ENCODE assay signal across 8 cellular contexts in the genomic region with DNA sequence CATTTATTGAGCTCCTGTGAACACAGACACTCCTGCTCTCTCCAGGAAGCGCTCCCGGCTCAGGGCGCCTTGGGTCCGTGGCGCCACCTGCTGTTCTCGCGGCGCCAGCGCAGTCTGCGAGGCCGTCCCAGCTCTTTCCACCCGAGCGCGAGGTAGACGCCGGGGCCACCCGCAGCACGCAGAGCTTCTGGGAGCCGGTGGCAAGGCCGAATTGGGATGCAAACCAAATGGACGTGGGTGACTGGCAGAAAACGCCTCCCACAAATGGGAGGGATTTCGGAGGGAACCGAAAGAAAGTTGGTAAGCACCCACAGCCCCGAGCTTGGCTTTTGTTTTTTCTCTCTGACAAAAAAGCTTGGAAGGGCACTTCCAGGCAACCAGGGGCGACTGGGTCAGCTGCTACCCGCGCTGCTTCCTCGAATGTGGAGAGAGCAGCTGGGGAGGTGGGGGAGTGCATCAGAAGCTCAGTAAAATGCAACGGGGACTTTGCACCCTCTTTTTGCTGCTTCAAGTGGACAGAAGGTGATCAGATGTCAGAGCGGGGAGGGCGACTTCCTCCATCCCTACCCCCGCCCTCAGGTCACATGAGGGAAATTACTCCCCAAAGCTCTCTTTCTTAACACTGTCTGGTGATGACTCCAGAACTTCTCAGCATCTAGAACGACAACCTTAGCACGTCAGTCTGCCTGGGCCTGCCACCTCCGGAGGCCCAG. TPM values are rescaled to one million over a fixed set of nuclear protein-coding genes. Genes with fewer than 3 reads are reported as not detected.
A peak's percentile ranks its signal among the peaks of the same experiment; 100 is the strongest.
DNase-seq lines count a peak whose midpoint lies in the region; ATAC-seq and TF ChIP-seq lines count a peak whose summit lies in the region.

No MANE protein-coding gene starts in this region.

- H3K4me1 ChIP-seq in HAP-1 = peaks cover 7% of the 10 kb centered on the region
- no peaks in the 10 kb centered on the region for H3K4me1 ChIP-seq in MM.1S (ENCODE audit: low read length)
- H3K4me1 ChIP-seq in parathyroid adenoma = no peaks in the 10 kb centered on the region

- H3K9me3 ChIP-seq in HAP-1 = no peaks in the 10 kb centered on the region
- H3K9me3 ChIP-seq in MM.1S (replicated peaks; ENCODE audit: insufficient read depth, low read length) = no peaks in the 10 kb centered on the region
- no peaks in the 10 kb centered on the region for H3K9me3 ChIP-seq in parathyroid adenoma (ENCODE audit: control insufficient read depth, low read length)

- ATAC-seq in Right ventricle myocardium superior (ENCODE audit: poor library complexity) = peak; percentile 98

- peak overlapping the region; percentile 31 for H3K4me3 ChIP-seq in HAP-1
- peak overlapping the region; percentile 57 for H3K4me3 ChIP-seq in MM.1S (ENCODE audit: low read length)
- H3K4me3 ChIP-seq in parathyroid adenoma (ENCODE audit: low read depth, low read length) = peak overlapping the region; percentile 43

- H2AFZ ChIP-seq in MM.1S (ENCODE audit: low read length) = peak overlapping the region; percentile 99
- peak overlapping the region; percentile 91 for H2AFZ ChIP-seq in parathyroid adenoma

- peak; percentile 95 for DNase-seq in GM03348 (ENCODE audit: low spot score)
- peak; percentile 79 to 86 for DNase-seq in HAP-1 (ENCODE audit: low spot score in 2 of 2)
- DNase-seq in MM.1S = peak; percentile 78
- peak; percentile 86 for DNase-seq in SKM-1 (lab: John Stamatoyannopoulos, UW; ENCODE audit: unreplicated experiment)
- DNase-seq in activated naive CD8-positive, alpha-beta T cell treated with anti-CD3 and anti-CD28 coated beads, Interleukin-2, amount 50 U/mL, for 16 hours (ENCODE audit: low read depth, low spot score) = peak; percentile 55
- DNase-seq in Right ventricle myocardium superior = peak; percentile 92
- DNase-seq in type B pancreatic cell (ENCODE audit: extremely low spot score, unreplicated experiment) = peak; percentile 89

- H3K4me2 ChIP-seq in MM.1S (ENCODE audit: low read depth, low read length) (peak overlapping the region; percentile 96), parathyroid adenoma (ENCODE audit: low read length) (peak overlapping the region; percentile 63)

- no peaks in the 10 kb centered on the region for H3K36me3 ChIP-seq in HAP-1 (replicated peaks)
- H3K36me3 ChIP-seq in MM.1S (replicated peaks; ENCODE audit: insufficient read depth, low read length) = no peaks in the 10 kb centered on the region
- H3K36me3 ChIP-seq in parathyroid adenoma (ENCODE audit: control insufficient read depth, insufficient read depth, low read length) = no peaks in the 10 kb centered on the region

- H3K27ac ChIP-seq in MM.1S (ENCODE audit: low read length) = peak overlapping the region; percentile 15; the same call in 1 of the 2 replicates
- H3K27ac ChIP-seq in parathyroid adenoma = peak overlapping the region; percentile 63

- peaks cover 6% of the 10 kb centered on the region; the same call in 1 of the 2 replicates for H3F3A ChIP-seq in MM.1S (ENCODE audit: insufficient read depth, low read length)

- H3K79me2 ChIP-seq in MM.1S (ENCODE audit: low read length) = no peaks in the 10 kb centered on the region
- H3K79me2 ChIP-seq in parathyroid adenoma = no peaks in the 10 kb centered on the region

- no peaks in the 10 kb centered on the region for H3K9me2 ChIP-seq in MM.1S (replicated peaks; ENCODE audit: insufficient read depth, low read length)

- in situ Hi-C loops in HAP-1 (cut with MboI; ENCODE audit: low sequenced_read_pairs) = loop anchor here (10.0 kb wide), 1 partner anchor 269 kb away; no protein-coding TSS in a partner anchor

- peaks cover 19% of the 10 kb centered on the region for H3K27me3 Mint-ChIP-seq in type B pancreatic cell

- peak overlapping the region; percentile 77 for H3K27ac Mint-ChIP-seq in type B pancreatic cell

- no peaks in the 10 kb centered on the region for H3K36me3 Mint-ChIP-seq in type B pancreatic cell

- no peaks in the 10 kb centered on the region for H3K9me3 Mint-ChIP-seq in type B pancreatic cell

- H3K27me3 ChIP-seq in HAP-1 (ENCODE audit: low read depth) (no peaks in the 10 kb centered on the region), MM.1S (replicated peaks; ENCODE audit: insufficient read depth, low read length) (no peaks in the 10 kb centered on the region), parathyroid adenoma (ENCODE audit: control insufficient read depth, insufficient read depth, low read length) (no peaks in the 10 kb centered on the region)

- H3K9ac ChIP-seq in MM.1S (ENCODE audit: low read length) (peak overlapping the region; percentile 41; the same call in 1 of the 2 replicates), parathyroid adenoma (no peak overlapping the region)

- intact Hi-C loops in Right ventricle myocardium superior (cut with DNase I) = loop anchor here (5.0 kb wide), 2 partner anchors 81 to 271 kb away; no protein-coding TSS in a partner anchor

- peak overlapping the region; percentile 84 for H3K4me3 Mint-ChIP-seq in type B pancreatic cell

- peak; percentile 97 for TF ChIP-seq CTCF in MM.1S (IDR thresholded peaks at IDR 0.05; ENCODE audit: low read length)
- TF ChIP-seq CTCF in parathyroid adenoma (IDR thresholded peaks at IDR 0.05) = peak; percentile 98
- peak; percentile 98 for TF ChIP-seq CTCF in type B pancreatic cell (conservative IDR thresholded peaks at IDR 0.05)

- peaks cover 5% of the 10 kb centered on the region for H3K4me1 Mint-ChIP-seq in type B pancreatic cell (ENCODE audit: unreplicated experiment)

- H4K20me1 ChIP-seq in MM.1S (ENCODE audit: insufficient read depth, low read length) = no peaks in the 10 kb centered on the region

RNA-seq across cellular contexts. Expression of gene N4BP1, which starts 13.5 kb away (rescaled TPM):
- total RNA-seq in Right ventricle myocardium superior (21.3 TPM), type B pancreatic cell (ENCODE audit: low replicate concordance) (39.4 and 47.2 TPM in 2 replicates)

Comparison
In these comparisons a context has a peak if more than half of its experiments do, and no peak if none do; other contexts are left out.
1. Peak in every context shown above with its lines: DNase-seq, ATAC-seq, H3K4me3 ChIP-seq and H3K27ac ChIP-seq.